ENCODE assay signal across 14 cellular contexts in genomic region chrX:44072631-44073030, GRCh38.
DNase-seq lines count a peak whose midpoint lies in the region; ATAC-seq, FAIRE-seq and TF ChIP-seq lines count a peak whose summit lies in the region.
"Had no signal": no experiment of that assay in that cellular context is flagged by ENCODE, and none has a peak within 500 bp of the region (broad histone marks: within the 10 kb centered on the region; RNA-seq: fewer than 3 reads in every experiment).

No MANE protein-coding gene starts in this region.

- no peaks in the 10 kb centered on the region for H3K36me3 ChIP-seq in GM23248 (ENCODE audit: low read depth)
- H3K36me3 ChIP-seq: SJSA1 had no signal

- DNase-seq in A549 (ENCODE audit: low read depth in 1 of 2, low spot score in 1 of 2), result no peak
- DNase-seq in GM23248, result peak; percentile 22
- peak; percentile 18 for DNase-seq in RCC 7860 (ENCODE audit: low spot score)
- peak; percentile 29 for DNase-seq in glomerular visceral epithelial cell (ENCODE audit: extremely low spot score)
- DNase-seq in endothelial cell (ENCODE audit: low spot score), result no peak
- no peak for DNase-seq in NCI-H2227 treated with DMSO at 0.1 percent for 48 hours (lab: John Stamatoyannopoulos, UW)
- DNase-seq: NCI-H1092, NCI-H146, NCI-H526 treated with DMSO at 0.1 percent for 48 hours had no signal

- no peaks in the 10 kb centered on the region for H3K27me3 Mint-ChIP-seq in endothelial cell (ENCODE audit: unreplicated experiment)

- H3K4me3 ChIP-seq in A549 (no peak overlapping the region), GM23248 (no peak overlapping the region)
- H3K4me3 ChIP-seq: SJSA1 had no signal

- H3K9me3 ChIP-seq in A549 (no peaks in the 10 kb centered on the region), GM23248 (ENCODE audit: low read depth) (no peaks in the 10 kb centered on the region)
- H3K9me3 ChIP-seq: SJSA1 had no signal

- ATAC-seq in A549 (peak in 1 of 2 experiments; percentile 34; a peak in 1 of 6 replicates), GM21619 (IDR thresholded peaks at IDR 0.05; ENCODE audit: unreplicated experiment) (no peak), GM19023 (IDR thresholded peaks at IDR 0.05; ENCODE audit: unreplicated experiment) (no peak)

- no peak overlapping the region for H2AFZ ChIP-seq in GM23248

- H3K4me1 ChIP-seq in A549 (peaks cover 10% of the 10 kb centered on the region), GM23248 (ENCODE audit: insufficient read depth) (peaks cover 9% of the 10 kb centered on the region; the same call in 1 of the 2 replicates)
- H3K4me1 ChIP-seq: SJSA1 had no signal

- H4K20me1 ChIP-seq in GM23248 (ENCODE audit: insufficient read depth), result no peaks in the 10 kb centered on the region

- no peaks in the 10 kb centered on the region for H3K9me2 ChIP-seq in GM23248 (ENCODE audit: insufficient read depth)

- TF ChIP-seq EP300 in A549 (IDR thresholded peaks at IDR 0.05), result no peak

- POLR2A ChIA-PET in A549 (lab: Yijun Ruan, JAX), result no interaction called here

- H3K79me2 ChIP-seq in GM23248 (ENCODE audit: insufficient read depth), result no peaks in the 10 kb centered on the region

- H3K27ac ChIP-seq in A549 (peak overlapping the region; percentile 55 to 77; a peak in 5 of 6 replicates), GM23248 (peak overlapping the region; percentile 21; the same call in 1 of the 2 replicates)
- H3K27ac ChIP-seq: C4-2B, KMS-11, SJSA1 had no signal

- FAIRE-seq in A549 (lab: Jason Lieb, UNC) (no peak), RCC 7860 (lab: Jason Lieb, UNC) (no peak)

- CTCF ChIA-PET in A549 (lab: Yijun Ruan, JAX), result interaction anchor here (1.2 to 2.1 kb wide), 2 partner anchors 114 to 172 kb away, joined by 4 to 5 read pairs; no protein-coding TSS in a partner anchor

- no peaks in the 10 kb centered on the region for H3K9me3 Mint-ChIP-seq in endothelial cell (ENCODE audit: unreplicated experiment)

- TF ChIP-seq RAD21 in A549 (conservative IDR thresholded peaks at IDR 0.05 in 1 of 2, IDR thresholded peaks at IDR 0.05 in 1 of 2), result no peak

- WGBS in A549 (ENCODE audit: missing lambda C conversion rate), result 71% methylated on average over 1 of the region's 1 CpG
- WGBS in GM23248 (ENCODE audit: low coverage in 1 of 2, low lambda C conversion rate in 2 of 2, missing lambda C conversion rate in 2 of 2), 2 experiments, result 45 to 65% methylated on average over 1 of the region's 1 CpG

- H3K36me3 Mint-ChIP-seq in endothelial cell (ENCODE audit: low read depth, unreplicated experiment), result no peaks in the 10 kb centered on the region

- H3K27me3 ChIP-seq in GM23248 (replicated peaks; ENCODE audit: insufficient read depth), result no peaks in the 10 kb centered on the region
- H3K27me3 ChIP-seq: SJSA1 had no signal

- H3K9ac ChIP-seq in GM23248, result no peak overlapping the region
- H3K9ac ChIP-seq: KMS-11 had no signal

- H3K4me1 Mint-ChIP-seq in endothelial cell (ENCODE audit: unreplicated experiment), result no peaks in the 10 kb centered on the region

- H3K4me3 Mint-ChIP-seq in endothelial cell (ENCODE audit: unreplicated experiment), result no peak overlapping the region

- no peak for TF ChIP-seq POLR2A in A549 (IDR thresholded peaks at IDR 0.05; ENCODE audit: low read length)

- in situ Hi-C loops in GM23248 (cut with MboI), result no loop called here

- H3K4me2 ChIP-seq in A549 (peak overlapping the region; percentile 45), GM23248 (ENCODE audit: unreplicated experiment) (no peak overlapping the region)
- H3K4me2 ChIP-seq: KMS-11 had no signal

- no peaks in the 10 kb centered on the region for H3F3A ChIP-seq in GM23248 (ENCODE audit: insufficient read depth)

- TF ChIP-seq CTCF in A549 (IDR thresholded peaks at IDR 0.05), result no peak
- TF ChIP-seq CTCF in endothelial cell (IDR thresholded peaks at IDR 0.05; ENCODE audit: unreplicated experiment), result no peak

- no peak overlapping the region for H3K27ac Mint-ChIP-seq in endothelial cell (ENCODE audit: unreplicated experiment)

TF ChIP-seq in A549, 52 proteins besides CTCF, POLR2A, EP300 and RAD21:
- no peak for TF ChIP-seq MAZ (IDR thresholded peaks at IDR 0.05; ENCODE audit: borderline replicate concordance, low read depth, low read length)
- TF ChIP-seq HDAC2 (IDR thresholded peaks at IDR 0.05), result no peak
- no peak for TF ChIP-seq GATA3 (IDR thresholded peaks at IDR 0.05; ENCODE audit: borderline replicate concordance)
- no peak for TF ChIP-seq HES2 (IDR thresholded peaks at IDR 0.05)
- TF ChIP-seq BCL3 (IDR thresholded peaks at IDR 0.05), result no peak
- no peak for TF ChIP-seq HOXB13 (CRISPR knock-in tag; IDR thresholded peaks at IDR 0.05; ENCODE audit: low read depth)
- TF ChIP-seq BHLHE40 (IDR thresholded peaks at IDR 0.05; ENCODE audit: low read depth, low read length), result no peak
- TF ChIP-seq SREBF2 (IDR thresholded peaks at IDR 0.05), result no peak

Comparison
In these comparisons a context has a peak if more than half of its experiments do, and no peak if none do; other contexts are left out.
1. DNase-seq: peak in GM23248 (single experiment), RCC 7860 (single experiment) and glomerular visceral epithelial cell (single experiment); none in A549 (0 of 2), endothelial cell (single experiment) and NCI-H2227 treated with DMSO at 0.1 percent for 48 hours (single experiment).